23 cellular contexts compared by ENCODE assay signal in genomic region chr16:55732496-55732895, GRCh38.
DNase-seq lines count a peak whose midpoint lies in the region; ATAC-seq and TF ChIP-seq lines count a peak whose summit lies in the region.
"Had no signal": no experiment of that assay in that cellular context is flagged by ENCODE, and none has a peak within 500 bp of the region (broad histone marks: within the 10 kb centered on the region; RNA-seq: fewer than 3 reads in every experiment).

No MANE protein-coding gene starts in this region.

- WGBS in right cardiac atrium: 74% methylated on average over 2 of the region's 2 CpGs
- WGBS in right lobe of liver (ENCODE audit: insufficient coverage, low coverage, low lambda C conversion rate, missing lambda C conversion rate): 17% methylated on average over 1 of the region's 2 CpGs
- 68 to 93% methylated on average over 2 of the region's 2 CpGs for WGBS in testis, 2 donors

- H3K27ac ChIP-seq in right atrium auricular region: no peak overlapping the region
- H3K27ac ChIP-seq in right cardiac atrium (ENCODE audit: low read length): no peak overlapping the region
- H3K27ac ChIP-seq in right lobe of liver: no peak overlapping the region
- H3K27ac ChIP-seq in testis: no peak overlapping the region
- H3K27ac ChIP-seq: 22Rv1; A549; BLaER1 treated with 17β-estradiol and CSF1 and Interleukin-3, amounts not matched to agents 10 nM and 100 nM; C4-2B had no signal

- no peaks in the 10 kb centered on the region for H3K9me3 ChIP-seq in right atrium auricular region
- H3K9me3 ChIP-seq in right cardiac atrium (ENCODE audit: control insufficient read depth, low read length): no peaks in the 10 kb centered on the region
- H3K9me3 ChIP-seq in right lobe of liver: no peaks in the 10 kb centered on the region
- H3K9me3 ChIP-seq in testis: no peaks in the 10 kb centered on the region
- H3K9me3 ChIP-seq: A549; BLaER1 treated with 17β-estradiol and CSF1 and Interleukin-3, amounts not matched to agents 10 nM and 100 nM had no signal

- no peak for TF ChIP-seq CTCF in right atrium auricular region (IDR thresholded peaks at IDR 0.05)
- no peak for TF ChIP-seq CTCF in right lobe of liver (IDR thresholded peaks at IDR 0.05)
- no peak for TF ChIP-seq CTCF in testis (IDR thresholded peaks at IDR 0.05)

- H3K4me3 ChIP-seq in right atrium auricular region (no peak overlapping the region), right cardiac atrium (ENCODE audit: low read length) (no peak overlapping the region), right lobe of liver (no peak overlapping the region), testis (no peak overlapping the region)
- H3K4me3 ChIP-seq: A549; BLaER1 treated with 17β-estradiol and CSF1 and Interleukin-3, amounts not matched to agents 10 nM and 100 nM; GM12878 had no signal

- no peak for ATAC-seq in right cardiac atrium
- peak; percentile 56 for ATAC-seq in left lobe of liver
- peak; percentile 62 to 79 (median 76) for ATAC-seq in right lobe of liver
- ATAC-seq: A549; CD8-positive, alpha-beta T cell; GM12878 had no signal

- H3K36me3 ChIP-seq in right atrium auricular region: no peaks in the 10 kb centered on the region
- H3K36me3 ChIP-seq in right lobe of liver: no peaks in the 10 kb centered on the region
- H3K36me3 ChIP-seq in testis (ENCODE audit: low read depth, missing control alignments): no peaks in the 10 kb centered on the region
- H3K36me3 ChIP-seq: BLaER1 treated with 17β-estradiol and CSF1 and Interleukin-3, amounts not matched to agents 10 nM and 100 nM had no signal

- intact Hi-C loops in right cardiac atrium (cut with DNase I) (no loop called here), right lobe of liver (cut with DNase I) (no loop called here), testis (cut with DNase I; ENCODE audit: low total_unique reads) (no loop called here)

- DNase-seq in right atrium auricular region (ENCODE audit: low spot score) (peak; percentile 34), right cardiac atrium (no peak), left lobe of liver (ENCODE audit: low spot score) (no peak), right lobe of liver (no peak), testis (no peak), activated T-cell treated with anti-CD3 and anti-CD28 coated beads for 4 hours (no peak), superior temporal gyrus (ENCODE audit: extremely low spot score) (no peak)
- DNase-seq: AML-193; CD4-positive, alpha-beta T cell; CD8-positive, alpha-beta T cell; COR-L47; DMS 273 treated with DMSO at 0.1 percent for 48 hours; DMS153; DMS53; DMS79; DND-41; EL; GDM1 had no signal

- TF ChIP-seq POLR2A in right lobe of liver (IDR thresholded peaks at IDR 0.05) (no peak), testis (IDR thresholded peaks at IDR 0.05) (no peak)

- H3K27me3 ChIP-seq in right atrium auricular region (no peaks in the 10 kb centered on the region), right cardiac atrium (ENCODE audit: control insufficient read depth, insufficient read depth) (no peaks in the 10 kb centered on the region), right lobe of liver (no peaks in the 10 kb centered on the region), testis (no peaks in the 10 kb centered on the region)
- H3K27me3 ChIP-seq: BLaER1 treated with 17β-estradiol and CSF1 and Interleukin-3, amounts not matched to agents 10 nM and 100 nM had no signal

- H3K4me1 ChIP-seq in right atrium auricular region (peaks cover 0 to 2% of the 10 kb centered on the region in 2 donors), right cardiac atrium (ENCODE audit: control insufficient read depth, insufficient read depth, low read length) (no peaks in the 10 kb centered on the region), right lobe of liver (peaks cover 0 to 25% (median 6%) of the 10 kb centered on the region in 4 donors), testis (no peaks in the 10 kb centered on the region)

Comparison
In these comparisons a context has a peak if more than half of its experiments do, and no peak if none do; other contexts are left out.
1. ATAC-seq: peak in left lobe of liver (single experiment) and right lobe of liver (4 of 4); none in right cardiac atrium (0 of 2).